Comparison of ENCODE assay signal across 8 cellular contexts in the genomic region with DNA sequence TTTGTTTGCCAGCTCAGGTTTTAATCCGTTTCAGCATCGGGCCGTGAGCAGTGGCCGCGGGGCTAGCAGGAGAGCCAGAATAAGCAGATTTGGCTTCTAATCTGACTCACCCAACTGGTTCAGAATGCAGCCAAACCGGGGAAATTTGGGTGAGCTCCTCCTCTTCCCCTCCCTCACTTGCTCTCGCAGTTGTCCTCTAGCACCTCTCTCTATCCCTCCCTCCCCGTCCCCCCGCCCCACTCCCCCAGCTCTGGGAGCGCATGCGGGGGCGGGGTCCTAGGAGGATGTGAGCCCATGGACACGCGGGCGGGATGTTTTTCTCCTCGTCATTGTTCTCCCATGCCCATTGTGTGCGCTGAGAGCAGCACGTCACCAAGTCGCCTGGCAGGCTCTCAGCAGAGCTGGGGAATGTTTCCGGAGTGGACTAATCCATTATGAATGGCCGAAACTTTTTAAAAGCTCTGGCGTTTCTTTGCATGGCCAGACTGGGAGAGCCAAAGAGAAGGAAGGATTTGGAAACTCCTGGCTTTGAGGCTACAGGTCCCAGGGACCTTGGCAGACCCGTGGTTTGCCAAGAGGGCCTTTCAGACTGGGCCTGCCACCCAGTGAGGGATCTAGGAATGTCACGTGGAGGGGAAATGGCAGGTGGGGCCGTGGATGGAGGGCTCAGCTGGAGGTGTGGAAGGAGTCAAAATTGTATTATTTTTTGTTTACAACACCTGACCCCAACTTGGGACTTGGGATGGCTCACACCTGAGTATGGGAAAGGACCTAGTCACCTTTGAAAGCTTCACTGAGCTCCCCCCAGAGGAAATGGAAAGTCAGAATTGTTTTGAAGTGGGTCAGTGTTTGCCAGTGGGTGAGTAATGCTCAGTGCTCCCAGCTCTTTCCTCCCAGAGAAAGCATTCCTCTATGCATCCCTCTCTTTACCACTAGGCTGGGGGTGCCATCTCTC. TPM values are rescaled to one million over a fixed set of nuclear protein-coding genes. Genes with fewer than 3 reads are reported as not detected.
DNase-seq lines count a peak whose midpoint lies in the region; ATAC-seq and TF ChIP-seq lines count a peak whose summit lies in the region.

No MANE protein-coding gene starts in this region.

- no peaks in the 10 kb centered on the region for H3K9me3 Mint-ChIP-seq in stimulated activated effector memory CD8-positive, alpha-beta T cell treated with anti-CD3 and anti-CD28 coated beads, Interleukin-12 subunit alpha, Interleukin-12 subunit beta, amount 100 ng/mL, for 72 hours

- H3K36me3 Mint-ChIP-seq in stimulated activated effector memory CD8-positive, alpha-beta T cell treated with anti-CD3 and anti-CD28 coated beads, Interleukin-12 subunit alpha, Interleukin-12 subunit beta, amount 100 ng/mL, for 72 hours: no peaks in the 10 kb centered on the region

- CTCF ChIA-PET in Panc1 (lab: Charles Lee): interaction anchor here (0.6 to 1.2 kb wide), 3 partner anchors 15 to 219 kb away, joined by 3 to 4 read pairs (median 3); no protein-coding TSS in a partner anchor

- no peaks in the 10 kb centered on the region for H3K36me3 ChIP-seq in Panc1 (ENCODE audit: control insufficient read depth, insufficient read depth, low read length)

- POLR2A ChIA-PET in Panc1 (lab: Charles Lee): no interaction called here

- no peaks in the 10 kb centered on the region for H3K9me3 ChIP-seq in Panc1 (ENCODE audit: control insufficient read depth, insufficient read depth, low read depth, low read length)

- H3K4me3 Mint-ChIP-seq in stimulated activated effector memory CD8-positive, alpha-beta T cell treated with anti-CD3 and anti-CD28 coated beads, Interleukin-12 subunit alpha, Interleukin-12 subunit beta, amount 100 ng/mL, for 72 hours: peak overlapping the region; percentile 53

- no peak for TF ChIP-seq CTCF in Panc1 (IDR thresholded peaks at IDR 0.05)

- BruUV-seq in Panc1 (replicated peaks; lab: Mats Ljungman, UMichigan): no TSS peak

- H3K27ac Mint-ChIP-seq in stimulated activated effector memory CD8-positive, alpha-beta T cell treated with anti-CD3 and anti-CD28 coated beads, Interleukin-12 subunit alpha, Interleukin-12 subunit beta, amount 100 ng/mL, for 72 hours: no peak overlapping the region

- H3K4me3 ChIP-seq in Panc1 (ENCODE audit: low read depth in 2 of 2, low read length in 2 of 2): peak overlapping the region in 1 of 2 experiments; percentile 45; a peak in 2 of 4 replicates

- ATAC-seq in Panc1: peak; percentile 84
- peak; percentile 82 for ATAC-seq in stimulated activated effector memory CD8-positive, alpha-beta T cell treated with anti-CD3 and anti-CD28 coated beads, Interleukin-12 subunit alpha, Interleukin-12 subunit beta, amount 100 ng/mL, for 72 hours
- no peak for ATAC-seq in GM21390 (IDR thresholded peaks at IDR 0.05; ENCODE audit: unreplicated experiment)

- H3K27ac ChIP-seq in Panc1 (ENCODE audit: low read length) (no peak overlapping the region; the same call in 1 of the 2 replicates), cingulate gyrus (ENCODE audit: low read depth, low read length) (peak overlapping the region; percentile 67)

- H3K4me1 ChIP-seq in Panc1 (ENCODE audit: control insufficient read depth, insufficient read depth, low read length): peaks cover 5% of the 10 kb centered on the region; the same call in 1 of the 2 replicates

- no peaks in the 10 kb centered on the region for H3K27me3 ChIP-seq in Panc1 (ENCODE audit: control insufficient read depth, insufficient read depth, low read length)

- H3K4me1 Mint-ChIP-seq in stimulated activated effector memory CD8-positive, alpha-beta T cell treated with anti-CD3 and anti-CD28 coated beads, Interleukin-12 subunit alpha, Interleukin-12 subunit beta, amount 100 ng/mL, for 72 hours: peaks cover 10% of the 10 kb centered on the region

- intact Hi-C loops in Panc1 (cut with micrococcal nuclease; ENCODE audit: unreplicated experiment): no loop called here

- peak; percentile 90 for DNase-seq in ACHN
- peak; percentile 79 for DNase-seq in GOT3 (lab: John Stamatoyannopoulos, UW)
- peak; percentile 42 for DNase-seq in Panc1 (ENCODE audit: low read depth, low spot score)
- DNase-seq in kidney tubule cell (ENCODE audit: low spot score): peak; percentile 89
- DNase-seq in stimulated activated effector memory CD8-positive, alpha-beta T cell treated with anti-CD3 and anti-CD28 coated beads, Interleukin-12 subunit alpha, Interleukin-12 subunit beta, amount 100 ng/mL, for 72 hours (ENCODE audit: low spot score in 2 of 2): no peak
- no peak for DNase-seq in Kasumi-1 (lab: John Stamatoyannopoulos, UW)

- in situ Hi-C loops in ACHN (cut with HindIII; ENCODE audit: low pct_ligation_motif_present, low pct_unique_long_range_greater_than_20kb, low sequenced_read_pairs): no loop called here
- in situ Hi-C loops in Panc1 (cut with HindIII; ENCODE audit: low pct_unique_long_range_greater_than_20kb, low sequenced_read_pairs): no loop called here

RNA-seq across cellular contexts. Expression of gene CDK18, which starts 39.2 kb away (rescaled TPM):
- total RNA-seq in Panc1 (2021; ENCODE audit: unreplicated experiment): 7.0 TPM
- polyA plus RNA-seq in Panc1 (2012; ENCODE audit: insufficient read length): 6.7 TPM

Comparison
In these comparisons a context has a peak if more than half of its experiments do, and no peak if none do; other contexts are left out.
1. DNase-seq: peak in ACHN (single experiment), GOT3 (single experiment), Panc1 (single experiment) and kidney tubule cell (single experiment); none in stimulated activated effector memory CD8-positive, alpha-beta T cell treated with anti-CD3 and anti-CD28 coated beads, Interleukin-12 subunit alpha, Interleukin-12 subunit beta, amount 100 ng/mL, for 72 hours (0 of 2) and Kasumi-1 (0 of 2).